Comparison of ENCODE assay signal across 1 cellular context in the genomic region with DNA sequence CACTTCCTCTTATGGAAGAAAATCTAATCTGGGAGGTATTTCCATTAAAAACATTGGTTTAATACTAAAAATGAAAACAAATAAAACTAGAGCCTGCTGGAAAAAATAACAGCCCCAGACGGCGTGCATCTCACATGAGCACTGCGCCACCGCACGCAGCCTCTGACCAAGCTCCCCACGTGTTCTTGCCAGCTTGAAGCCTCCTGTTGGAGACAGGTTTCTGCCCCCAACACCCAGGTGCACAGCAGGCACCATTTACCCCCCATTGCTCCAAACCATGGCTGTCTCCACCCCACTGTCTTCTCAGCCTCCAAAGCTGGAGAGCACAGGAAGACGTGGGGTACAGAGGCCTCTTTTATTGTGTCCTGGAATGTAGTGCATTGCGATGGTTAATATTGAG.
TF ChIP-seq lines count a peak whose summit lies in the region.

No MANE protein-coding gene starts in this region.

TF ChIP-seq in IMR-90, 13 proteins besides CTCF, POLR2A, EP300 and RAD21:
- TF ChIP-seq BHLHE40 (IDR thresholded peaks at IDR 0.05; ENCODE audit: low read depth, low read length) (no peak), CEBPB (IDR thresholded peaks at IDR 0.05; ENCODE audit: low read depth, low read length) (no peak), NFE2L2 (IDR thresholded peaks at IDR 0.05; ENCODE audit: low read depth, low read length) (no peak), RCOR1 (IDR thresholded peaks at IDR 0.05; ENCODE audit: insufficient replicate concordance, low read length) (no peak), CHD1 (IDR thresholded peaks at IDR 0.05; ENCODE audit: low read depth, low read length) (no peak), MAZ (IDR thresholded peaks at IDR 0.05; ENCODE audit: borderline replicate concordance, low read depth, low read length) (no peak)
- TF ChIP-seq, protein P1, sequence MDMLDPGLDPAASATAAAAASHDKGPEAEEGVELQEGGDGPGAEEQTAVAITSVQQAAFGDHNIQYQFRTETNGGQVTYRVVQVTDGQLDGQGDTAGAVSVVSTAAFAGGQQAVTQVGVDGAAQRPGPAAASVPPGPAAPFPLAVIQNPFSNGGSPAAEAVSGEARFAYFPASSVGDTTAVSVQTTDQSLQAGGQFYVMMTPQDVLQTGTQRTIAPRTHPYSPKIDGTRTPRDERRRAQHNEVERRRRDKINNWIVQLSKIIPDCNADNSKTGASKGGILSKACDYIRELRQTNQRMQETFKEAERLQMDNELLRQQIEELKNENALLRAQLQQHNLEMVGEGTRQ (IDR thresholded peaks at IDR 0.05; ENCODE audit: low read depth, low read length) = no peak
